8 cellular contexts compared by ENCODE assay signal in the genomic region with DNA sequence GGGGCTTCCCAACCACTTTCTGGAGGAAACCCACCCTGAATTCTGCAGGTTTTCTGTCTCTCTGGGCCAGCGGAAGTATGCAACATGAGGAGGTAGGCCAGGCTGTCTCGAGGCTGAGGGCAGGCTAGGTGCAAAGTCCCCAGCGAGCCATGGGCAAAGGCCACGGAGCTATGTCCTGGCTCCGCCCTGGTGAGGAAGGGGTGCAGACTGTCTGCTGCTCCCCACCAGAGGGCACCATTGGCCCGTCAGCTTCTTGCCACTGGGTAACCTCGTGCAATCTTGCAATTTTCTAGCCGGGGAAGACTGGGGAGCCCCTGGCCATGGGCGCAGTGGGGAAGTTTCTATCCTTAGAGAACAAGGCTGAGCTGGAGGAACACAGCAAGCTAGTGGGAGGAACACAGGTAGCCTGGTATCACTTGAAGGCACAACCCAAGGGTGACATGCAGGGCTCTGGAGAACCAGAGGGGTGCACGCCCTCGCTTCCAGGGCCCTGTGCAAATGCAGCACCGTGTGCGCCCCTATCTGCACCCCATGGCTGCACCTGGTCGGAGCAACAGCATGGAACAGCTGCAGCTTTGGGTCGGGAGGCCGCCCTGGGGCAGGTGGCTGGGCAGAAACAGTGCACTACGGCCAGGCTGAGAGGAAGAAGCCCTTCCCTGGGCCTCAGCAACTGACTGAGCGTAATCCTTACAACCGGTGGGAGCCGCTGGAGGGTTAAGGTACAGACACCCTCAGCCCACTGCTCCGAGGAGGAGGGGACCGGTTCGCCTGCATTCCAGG. TPM values are rescaled to one million over a fixed set of nuclear protein-coding genes. Genes with fewer than 3 reads are reported as not detected.
DNase-seq lines count a peak whose midpoint lies in the region; ATAC-seq and TF ChIP-seq lines count a peak whose summit lies in the region.

No MANE protein-coding gene starts in this region.

- DNase-seq in COR-L47 (lab: John Stamatoyannopoulos, UW) (peak; percentile 77), MG63 (peak; percentile 75), RWPE2 (ENCODE audit: low spot score) (no peak), activated gamma-delta T cell (lab: John Stamatoyannopoulos, UW) (peak; percentile 23), fibroblast of villous mesenchyme (ENCODE audit: low read depth) (peak; percentile 87)
- peak; percentile 79 to 87 for DNase-seq in stimulated activated naive CD8-positive, alpha-beta T cell treated with anti-CD3 and anti-CD28 coated beads, Interleukin-15, amount 100 ng/mL, for 72 hours

- no peak overlapping the region for H3K4me3 ChIP-seq in MG63
- no peak overlapping the region for H3K4me3 ChIP-seq in RWPE2 (ENCODE audit: severe bottlenecking)
- no peak overlapping the region for H3K4me3 ChIP-seq in fibroblast of villous mesenchyme (ENCODE audit: low read depth, low read length)
- peak overlapping the region; percentile 54 for H3K4me3 ChIP-seq in neural cell (ENCODE audit: low read length)

- no peaks in the 10 kb centered on the region for H4K20me1 ChIP-seq in neural cell (ENCODE audit: insufficient read depth)

- peak; percentile 93 for TF ChIP-seq CTCF in RWPE2 (IDR thresholded peaks at IDR 0.05; ENCODE audit: poor library complexity, severe bottlenecking)
- peak; percentile 96 for TF ChIP-seq CTCF in fibroblast of villous mesenchyme (IDR thresholded peaks at IDR 0.05; ENCODE audit: insufficient read depth, low read depth, low read length)
- TF ChIP-seq CTCF in neural cell (IDR thresholded peaks at IDR 0.05; ENCODE audit: poor library complexity, severe bottlenecking): peak; percentile 94

- H3K27ac ChIP-seq in RWPE2 (ENCODE audit: poor library complexity, severe bottlenecking) (peak overlapping the region; percentile 100), neural cell (ENCODE audit: low read length) (peak overlapping the region; percentile 35)

- H2AFZ ChIP-seq in neural cell (ENCODE audit: low read depth, low read length): no peak overlapping the region

- peak overlapping the region; percentile 48 to 80 for H3K4me3 Mint-ChIP-seq in stimulated activated naive CD8-positive, alpha-beta T cell treated with anti-CD3 and anti-CD28 coated beads, Interleukin-15, amount 100 ng/mL, for 72 hours

- ATAC-seq in GM21723 (IDR thresholded peaks at IDR 0.05; ENCODE audit: unreplicated experiment): peak; percentile 79
- ATAC-seq in RWPE2 (ENCODE audit: low read depth): peak; percentile 17
- peak; percentile 80 for ATAC-seq in stimulated activated naive CD8-positive, alpha-beta T cell treated with anti-CD3 and anti-CD28 coated beads, Interleukin-15, amount 100 ng/mL, for 72 hours

- no peaks in the 10 kb centered on the region for H3K9me2 ChIP-seq in neural cell (ENCODE audit: insufficient read depth, low read length)

- TF ChIP-seq EP300 in neural cell (conservative IDR thresholded peaks at IDR 0.05; ENCODE audit: poor library complexity, severe bottlenecking): no peak

- no peaks in the 10 kb centered on the region for H3K9me3 ChIP-seq in MG63
- no peaks in the 10 kb centered on the region for H3K9me3 ChIP-seq in RWPE2 (ENCODE audit: severe bottlenecking)
- no peaks in the 10 kb centered on the region for H3K9me3 ChIP-seq in neural cell (ENCODE audit: low read length)

- no peaks in the 10 kb centered on the region for H3K27me3 Mint-ChIP-seq in stimulated activated naive CD8-positive, alpha-beta T cell treated with anti-CD3 and anti-CD28 coated beads, Interleukin-15, amount 100 ng/mL, for 72 hours

- no peaks in the 10 kb centered on the region for H3K9me3 Mint-ChIP-seq in stimulated activated naive CD8-positive, alpha-beta T cell treated with anti-CD3 and anti-CD28 coated beads, Interleukin-15, amount 100 ng/mL, for 72 hours

- H3K4me1 ChIP-seq in RWPE2 (ENCODE audit: insufficient read depth, poor library complexity, severe bottlenecking): peaks cover 85% of the 10 kb centered on the region

- no peaks in the 10 kb centered on the region for H3K79me2 ChIP-seq in neural cell (replicated peaks; ENCODE audit: insufficient read depth, low read length)

- H3F3A ChIP-seq in neural cell (ENCODE audit: insufficient read depth, low read length, poor library complexity, severe bottlenecking): no peaks in the 10 kb centered on the region

- H3K36me3 ChIP-seq in MG63: peaks cover 30% of the 10 kb centered on the region
- peaks cover 54% of the 10 kb centered on the region for H3K36me3 ChIP-seq in RWPE2 (ENCODE audit: low read depth)
- no peaks in the 10 kb centered on the region for H3K36me3 ChIP-seq in neural cell (ENCODE audit: insufficient read depth, low read length)

- peak overlapping the region; percentile 36 to 93 for H3K27ac Mint-ChIP-seq in stimulated activated naive CD8-positive, alpha-beta T cell treated with anti-CD3 and anti-CD28 coated beads, Interleukin-15, amount 100 ng/mL, for 72 hours

- no peak overlapping the region for H3K4me2 ChIP-seq in neural cell (ENCODE audit: low read length)

- H3K27me3 ChIP-seq in MG63 (no peaks in the 10 kb centered on the region), RWPE2 (ENCODE audit: insufficient read depth, poor library complexity, severe bottlenecking) (no peaks in the 10 kb centered on the region), neural cell (ENCODE audit: insufficient read depth, low read depth, low read length) (no peaks in the 10 kb centered on the region)

- H3K4me1 Mint-ChIP-seq in stimulated activated naive CD8-positive, alpha-beta T cell treated with anti-CD3 and anti-CD28 coated beads, Interleukin-15, amount 100 ng/mL, for 72 hours: peaks cover 88% of the 10 kb centered on the region

- H3K9ac ChIP-seq in neural cell (ENCODE audit: low read length): peak overlapping the region; percentile 43

- TF ChIP-seq RAD21 in neural cell (conservative IDR thresholded peaks at IDR 0.05): peak; percentile 94

TF ChIP-seq in neural cell, 6 proteins besides CTCF, POLR2A, EP300 and RAD21:
- TF ChIP-seq SMC3 (conservative IDR thresholded peaks at IDR 0.05; ENCODE audit: poor library complexity) (peak; percentile 96), EZH2 (IDR thresholded peaks at IDR 0.05; ENCODE audit: borderline replicate concordance, insufficient read depth, low read length, poor library complexity, severe bottlenecking) (no peak), MXI1 (conservative IDR thresholded peaks at IDR 0.05; ENCODE audit: poor library complexity, severe bottlenecking) (peak; percentile 69), TAF1 (IDR thresholded peaks at IDR 0.05; ENCODE audit: low read depth) (no peak)

RNA-seq across cellular contexts. Expression of a gene that starts 27.6 kb away (rescaled TPM):
- total RNA-seq in MG63 (2014; rRNA removed; shearing (Covaris generic); ENCODE audit: low replicate concordance): 5,975 and 7,875 TPM in 2 replicates
- total RNA-seq in fibroblast of villous mesenchyme: 1,973 and 2,129 TPM in 2 replicates
- polyA plus RNA-seq in neural cell: 1,914 and 2,229 TPM in 2 replicates
- polyA minus RNA-seq in neural cell: 1,127 and 1,160 TPM in 2 replicates

RNA-seq across cellular contexts. Expression of a gene that starts 34.0 kb away (rescaled TPM):
- 39.6 and 76.8 TPM in 2 replicates for total RNA-seq in MG63 (2014; rRNA removed; shearing (Covaris generic); ENCODE audit: low replicate concordance)
- 147 and 210 TPM in 2 replicates for total RNA-seq in fibroblast of villous mesenchyme
- polyA plus RNA-seq in neural cell: 21.5 and 27.4 TPM in 2 replicates
- 53.1 and 99.2 TPM in 2 replicates for polyA minus RNA-seq in neural cell

RNA-seq across cellular contexts. Expression of a gene that starts 37.0 kb away (rescaled TPM):
- 6.4 and 11.5 TPM in 2 replicates for total RNA-seq in MG63 (2014; rRNA removed; shearing (Covaris generic); ENCODE audit: low replicate concordance)
- total RNA-seq in fibroblast of villous mesenchyme: 63.0 and 67.3 TPM in 2 replicates
- polyA plus RNA-seq in neural cell: 5.9 and 6.3 TPM in 2 replicates
- 4.6 and 7.4 TPM in 2 replicates for polyA minus RNA-seq in neural cell

Comparison
In these comparisons a context has a peak if more than half of its experiments do, and no peak if none do; other contexts are left out.
1. ATAC-seq: peak in every context shown above with its lines; median percentile 80 in stimulated activated naive CD8-positive, alpha-beta T cell treated with anti-CD3 and anti-CD28 coated beads, Interleukin-15, amount 100 ng/mL, for 72 hours; 79 in GM21723; 17 in RWPE2.